ENCODE assay signal across 15 cellular contexts in the genomic region with DNA sequence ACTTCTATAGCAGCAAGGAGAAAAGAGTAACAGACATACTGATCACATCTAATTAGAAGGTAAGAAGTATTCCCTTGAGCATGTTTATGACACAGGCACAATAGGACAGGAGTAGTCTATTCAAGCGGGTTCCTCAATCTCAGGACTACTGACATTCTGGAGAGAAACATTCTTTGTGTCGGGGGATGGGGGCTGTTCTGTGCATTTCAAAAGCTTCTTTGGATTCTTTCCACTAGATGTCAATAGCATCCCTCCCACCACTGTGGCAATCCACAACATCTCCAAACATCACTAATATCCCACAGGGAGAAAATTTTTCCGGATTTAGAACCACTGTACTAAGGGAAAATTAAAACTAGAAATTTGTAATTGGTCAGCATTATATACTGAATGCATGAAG. TPM values are rescaled to one million over a fixed set of nuclear protein-coding genes. Genes with fewer than 3 reads are reported as not detected.
DNase-seq lines count a peak whose midpoint lies in the region; ATAC-seq and TF ChIP-seq lines count a peak whose summit lies in the region.
"Had no signal": no experiment of that assay in that cellular context is flagged by ENCODE, and none has a peak within 500 bp of the region (broad histone marks: within the 10 kb centered on the region; RNA-seq: fewer than 3 reads in every experiment).

No MANE protein-coding gene starts in this region.

- no peak for ATAC-seq in esophagus mucosa
- ATAC-seq: effector memory CD8-positive, alpha-beta T cell had no signal

- no peaks in the 10 kb centered on the region for H3K36me3 Mint-ChIP-seq in MCF 10A (ENCODE audit: insufficient read depth, unreplicated experiment)
- H3K36me3 Mint-ChIP-seq: activated naive CD8-positive, alpha-beta T cell treated with anti-CD3 and anti-CD28 coated beads, Interleukin-2, amount 10 ng/mL, durations not matched to agents 7 days and 5 days had no signal

- no peaks in the 10 kb centered on the region for H3K4me1 ChIP-seq in breast epithelium
- peaks cover 9% of the 10 kb centered on the region; the same call in 1 of the 2 replicates for H3K4me1 ChIP-seq in SJCRH30
- no peaks in the 10 kb centered on the region for H3K4me1 ChIP-seq in iPS DF 6.9 (ENCODE audit: control insufficient read depth, insufficient read depth, low read length)
- H3K4me1 ChIP-seq in thyroid gland: no peaks in the 10 kb centered on the region
- H3K4me1 ChIP-seq: transverse colon had no signal

- peaks cover 5 to 12% of the 10 kb centered on the region in 2 donors for H3K9me3 ChIP-seq in breast epithelium
- H3K9me3 ChIP-seq in SJCRH30 (replicated peaks): peaks cover 12% of the 10 kb centered on the region; the same call in 1 of the 2 replicates
- H3K9me3 ChIP-seq in iPS DF 6.9 (ENCODE audit: control insufficient read depth, insufficient read depth, low read length): no peaks in the 10 kb centered on the region
- no peaks in the 10 kb centered on the region for H3K9me3 ChIP-seq in thyroid gland
- H3K9me3 ChIP-seq: transverse colon had no signal

- H3K4me3 Mint-ChIP-seq in MCF 10A (ENCODE audit: unreplicated experiment): no peak overlapping the region
- H3K4me3 Mint-ChIP-seq: activated naive CD8-positive, alpha-beta T cell treated with anti-CD3 and anti-CD28 coated beads, Interleukin-2, amount 10 ng/mL, durations not matched to agents 7 days and 5 days; effector memory CD8-positive, alpha-beta T cell had no signal

- no TSS peak for BruUV-seq in MCF 10A (replicated peaks; lab: Mats Ljungman, UMichigan)

- no peak for TF ChIP-seq POLR2A in breast epithelium (IDR thresholded peaks at IDR 0.05)
- no peak for TF ChIP-seq POLR2A in thyroid gland (IDR thresholded peaks at IDR 0.05)

- POLR2A ChIA-PET in MCF 10A (lab: Yijun Ruan, JAX): no interaction called here

- no peak overlapping the region for H3K27ac Mint-ChIP-seq in MCF 10A (ENCODE audit: low read depth, unreplicated experiment)
- H3K27ac Mint-ChIP-seq: activated naive CD8-positive, alpha-beta T cell treated with anti-CD3 and anti-CD28 coated beads, Interleukin-2, amount 10 ng/mL, durations not matched to agents 7 days and 5 days; effector memory CD8-positive, alpha-beta T cell had no signal

- H3K36me3 ChIP-seq in breast epithelium: no peaks in the 10 kb centered on the region
- H3K36me3 ChIP-seq in SJCRH30: 0 out of 2 replicates have a peak, but pooled peaks cover 2% of the 10 kb centered on the region
- no peaks in the 10 kb centered on the region; the same call in 1 of the 2 replicates for H3K36me3 ChIP-seq in iPS DF 6.9 (ENCODE audit: control insufficient read depth, insufficient read depth, low read length)
- no peaks in the 10 kb centered on the region for H3K36me3 ChIP-seq in thyroid gland
- H3K36me3 ChIP-seq: transverse colon had no signal

- no peaks in the 10 kb centered on the region for H3K27me3 Mint-ChIP-seq in MCF 10A (ENCODE audit: insufficient read depth, unreplicated experiment)
- H3K27me3 Mint-ChIP-seq: activated naive CD8-positive, alpha-beta T cell treated with anti-CD3 and anti-CD28 coated beads, Interleukin-2, amount 10 ng/mL, durations not matched to agents 7 days and 5 days had no signal

- TF ChIP-seq CTCF in MCF 10A (IDR thresholded peaks at IDR 0.05; ENCODE audit: unreplicated experiment): no peak
- no peak for TF ChIP-seq CTCF in breast epithelium (IDR thresholded peaks at IDR 0.05)
- no peak for TF ChIP-seq CTCF in thyroid gland (IDR thresholded peaks at IDR 0.05)

- CTCF ChIA-PET in MCF 10A (lab: Yijun Ruan, JAX): interaction anchor here (0.6 to 0.8 kb wide), 2 partner anchors 72 to 835 kb away, joined by 3 read pairs; no protein-coding TSS in a partner anchor

- peaks cover 13% of the 10 kb centered on the region for H3K9me3 Mint-ChIP-seq in MCF 10A (ENCODE audit: unreplicated experiment)

- H3K27ac ChIP-seq in breast epithelium (no peak overlapping the region), SJCRH30 (no peak overlapping the region), iPS DF 6.9 (ENCODE audit: low read length) (no peak overlapping the region), thyroid gland (no peak overlapping the region)
- H3K27ac ChIP-seq: skin epidermis, transverse colon had no signal

- H3K27me3 ChIP-seq in breast epithelium (no peaks in the 10 kb centered on the region), SJCRH30 (no peaks in the 10 kb centered on the region), iPS DF 6.9 (ENCODE audit: control insufficient read depth, insufficient read depth, low read length) (no peaks in the 10 kb centered on the region), thyroid gland (no peaks in the 10 kb centered on the region)
- H3K27me3 ChIP-seq: transverse colon had no signal

- intact Hi-C loops in MCF 10A (cut with micrococcal nuclease): no loop called here
- intact Hi-C loops in breast epithelium (cut with DNase I; ENCODE audit: low total_unique reads): no loop called here
- intact Hi-C loops in thyroid gland (cut with DNase I): no loop called here

- no peak overlapping the region for H3K4me3 ChIP-seq in breast epithelium
- H3K4me3 ChIP-seq in SJCRH30: no peak overlapping the region
- no peak overlapping the region for H3K4me3 ChIP-seq in iPS DF 6.9 (ENCODE audit: low read length)
- H3K4me3 ChIP-seq in thyroid gland (replicated peaks in 1 of 3): no peak overlapping the region
- H3K4me3 ChIP-seq: skin epidermis, transverse colon had no signal

- no CpG with 5 or more reads among the region's 3 CpGs for WGBS in iPS DF 6.9 (ENCODE audit: insufficient coverage, insufficient read length)
- WGBS in thyroid gland, 2 donors: 79 to 86% methylated on average over 3 of the region's 3 CpGs

- DNase-seq in MCF 10A (ENCODE audit: unreplicated experiment) (peak; percentile 9), breast epithelium (ENCODE audit: low spot score in 2 of 2) (no peak), SJCRH30 (peak; percentile 26 to 33), iPS DF 6.9 (ENCODE audit: low read depth, low spot score) (peak; percentile 63), thyroid gland (peak; percentile 21), NCI-H1092 (lab: John Stamatoyannopoulos, UW) (no peak), putamen (ENCODE audit: low spot score) (no peak)
- DNase-seq: activated naive CD8-positive, alpha-beta T cell treated with anti-CD3 and anti-CD28 coated beads, Interleukin-2, amount 10 ng/mL, durations not matched to agents 7 days and 5 days; effector memory CD8-positive, alpha-beta T cell; GDM1; hypothalamus; NCI-H1436; transverse colon had no signal

- no peaks in the 10 kb centered on the region for H3K4me1 Mint-ChIP-seq in MCF 10A (ENCODE audit: insufficient read depth, unreplicated experiment)
- H3K4me1 Mint-ChIP-seq: activated naive CD8-positive, alpha-beta T cell treated with anti-CD3 and anti-CD28 coated beads, Interleukin-2, amount 10 ng/mL, durations not matched to agents 7 days and 5 days had no signal

RNA-seq across cellular contexts. Expression of a gene that starts 56.9 kb away (rescaled TPM):
- total RNA-seq in MCF 10A (2022) (0.10 TPM in 1 of 2 replicates, not detected in the other), breast epithelium (10 to 100 TPM; 14.8 to 89.3 (median 34.4) TPM), thyroid gland (10 to 100 TPM; 13.5 to 29.3 (median 21.3) TPM), esophagus mucosa (0.80 TPM)
- 12.3 and 14.2 TPM in 2 replicates for total RNA-seq in SJCRH30 (2014; rRNA removed; shearing (Covaris generic))
- total RNA-seq: activated naive CD8-positive, alpha-beta T cell treated with anti-CD3 and anti-CD28 coated beads, Interleukin-2, amount 10 ng/mL, durations not matched to agents 7 days and 5 days had no signal

Comparison
In these comparisons a context has a peak if more than half of its experiments do, and no peak if none do; other contexts are left out.
1. DNase-seq: peak in MCF 10A (single experiment), SJCRH30 (2 of 2), iPS DF 6.9 (single experiment) and thyroid gland (2 of 2); none in breast epithelium (0 of 2), NCI-H1092 (single experiment) and putamen (single experiment).